ENCODE assay signal across 22 cellular contexts in genomic region chr2:11683966-11684365, GRCh38. TPM values are rescaled to one million over a fixed set of nuclear protein-coding genes. Genes with fewer than 3 reads are reported as not detected.
"Had no signal": no experiment of that assay in that cellular context is flagged by ENCODE, and none has a peak within 500 bp of the region (broad histone marks: within the 10 kb centered on the region; RNA-seq: fewer than 3 reads in every experiment).

No MANE protein-coding gene starts in this region.

- H2AFZ ChIP-seq: hepatocyte had no signal

- DNase-seq: cortex of kidney; effector memory CD8-positive, alpha-beta T cell; esophagus squamous epithelium; kidney; left colon; mammary epithelial cell; mucosa of descending colon; naive thymus-derived CD8-positive, alpha-beta T cell; nucleus accumbens; right cardiac atrium; stimulated activated CD4-positive, alpha-beta T cell treated with anti-CD3 and anti-CD28 coated beads, Interleukin-2, amount 100 ng/mL, for 24 hours; stimulated activated naive CD4-positive, alpha-beta T cell; trophoblast cell had no signal

- H3K4me3 ChIP-seq: dorsolateral prefrontal cortex, esophagus squamous epithelium, hepatocyte, mucosa of descending colon, ovary had no signal

- H3K9me3 ChIP-seq: esophagus squamous epithelium, mucosa of descending colon, ovary had no signal

- H3K4me2 ChIP-seq: hepatocyte had no signal

- H3K27me3 ChIP-seq: ovary had no signal

- H3K27ac ChIP-seq: esophagus squamous epithelium, hepatocyte, ovary had no signal

- H3K36me3 ChIP-seq: esophagus squamous epithelium, ovary had no signal

- ATAC-seq: effector memory CD8-positive, alpha-beta T cell; left colon; mucosa of descending colon; naive thymus-derived CD8-positive, alpha-beta T cell; right cardiac atrium had no signal

RNA-seq across cellular contexts. Expression of gene NTSR2, which starts 14.0 kb away (rescaled TPM):
- total RNA-seq: cardiac septum; epithelial cell of proximal tubule; esophagus squamous epithelium; hepatocyte; kidney; left colon; liver; mammary epithelial cell; mucosa of descending colon; naive thymus-derived CD8-positive, alpha-beta T cell; neural crest cell; progenitor cell of endocrine pancreas; urinary bladder had no signal
- polyA plus RNA-seq: liver; mammary epithelial cell; naive thymus-derived CD8-positive, alpha-beta T cell had no signal
